In genomic region chr12:115835445-115835844, GRCh38 we compare ENCODE assay signal across 22 cellular contexts.
"Had no signal": no experiment of that assay in that cellular context is flagged by ENCODE, and none has a peak within 500 bp of the region (broad histone marks: within the 10 kb centered on the region; RNA-seq: fewer than 3 reads in every experiment).

No MANE protein-coding gene starts in this region.

- H3K9ac ChIP-seq: neural progenitor cell had no signal

- H3K36me3 ChIP-seq: neural progenitor cell, ovary, stomach, thoracic aorta, transverse colon had no signal

- H3K4me3 ChIP-seq: coronary artery, neural progenitor cell, ovary, stomach, thoracic aorta, transverse colon had no signal

- H3K4me1 ChIP-seq: foreskin keratinocyte, neural progenitor cell, stomach, transverse colon had no signal

- H2AFZ ChIP-seq: neural progenitor cell had no signal

- H3K27ac ChIP-seq: coronary artery, foreskin keratinocyte, neural progenitor cell, ovary, stomach, thoracic aorta, transverse colon had no signal

- H3K4me2 ChIP-seq: neural progenitor cell had no signal

- H3K27me3 ChIP-seq: foreskin keratinocyte, neural progenitor cell, ovary, transverse colon had no signal

- H3K9me3 ChIP-seq: ovary, thoracic aorta, transverse colon had no signal

- ATAC-seq: foreskin keratinocyte, left cardiac atrium, left ventricle myocardium superior, natural killer cell, right cardiac atrium had no signal

- DNase-seq: effector CD4-positive, alpha-beta T cell; endodermal cell; erythroblast; foreskin keratinocyte; kidney; left cardiac atrium; left ventricle myocardium superior; mammary epithelial cell; natural killer cell; nucleus accumbens; ovary; right cardiac atrium; small intestine; stimulated activated CD4-positive, alpha-beta T cell treated with anti-CD3 and anti-CD28 coated beads, Interleukin-12 subunit alpha, Interleukin-12 subunit beta, amount 100 ng/mL, for 4 hours; stimulated activated naive CD4-positive, alpha-beta T cell; stomach; substantia nigra; transverse colon had no signal

- FAIRE-seq: endothelial cell of umbilical vein, kidney, small intestine had no signal
